Comparison of ENCODE assay signal across 17 cellular contexts in genomic region chr3:32126305-32127015, GRCh38.
"Had no signal": no experiment of that assay in that cellular context is flagged by ENCODE, and none has a peak within 500 bp of the region (broad histone marks: within the 10 kb centered on the region; RNA-seq: fewer than 3 reads in every experiment).

No MANE protein-coding gene starts in this region.

- H3K36me3 ChIP-seq: neural progenitor cell, ovary had no signal

- H3K4me1 ChIP-seq: neural progenitor cell had no signal

- H3K4me2 ChIP-seq: neural progenitor cell had no signal

- H3K27ac ChIP-seq: neural progenitor cell, ovary, stomach had no signal

- DNase-seq: central memory CD4-positive, alpha-beta T cell; cortex of kidney; dorsolateral prefrontal cortex; effector CD8-positive, alpha-beta T cell; foreskin melanocyte; islet precursor cell; nucleus accumbens; ovary; small intestine; stimulated activated CD4-positive, alpha-beta T cell treated with anti-CD3 and anti-CD28 coated beads, Interleukin-12 subunit alpha, Interleukin-12 subunit beta, amount 100 ng/mL, for 4 hours; stimulated activated naive CD4-positive, alpha-beta T cell; stomach; substantia nigra; trophoblast cell had no signal

- H3K9me3 ChIP-seq: ovary, stomach had no signal

- ATAC-seq: natural killer cell treated with Interleukin-12 subunit alpha and Interleukin-12 subunit beta and Interleukin-15 and Interleukin-18, amount 100 ng/mL, for 72 hours; sciatic nerve had no signal

- H3K9ac ChIP-seq: neural progenitor cell had no signal

- H3K4me3 ChIP-seq: dorsolateral prefrontal cortex, neural progenitor cell, ovary, stomach had no signal

- H3K27me3 ChIP-seq: dorsolateral prefrontal cortex, neural progenitor cell, ovary, stomach had no signal
